Comparison of ENCODE assay signal across 1 cellular context in the genomic region with DNA sequence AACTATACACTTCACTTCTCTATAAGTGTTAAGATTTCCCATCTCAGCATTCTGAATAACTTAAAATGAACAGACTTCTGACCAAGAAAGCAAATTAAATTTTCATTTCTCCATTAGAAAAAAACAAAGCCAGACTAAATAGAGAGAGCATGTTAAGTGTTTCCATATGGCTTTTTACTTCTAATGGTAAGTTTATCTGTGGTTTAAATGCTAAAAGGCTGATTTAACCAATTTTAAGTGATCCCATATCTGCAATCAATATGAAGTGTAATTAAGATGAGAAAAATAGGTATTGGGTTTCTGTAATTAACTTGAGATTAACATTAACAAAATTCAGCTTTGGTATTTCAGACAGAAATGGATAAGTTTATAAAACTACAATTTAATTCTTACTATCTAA.
TF ChIP-seq lines count a peak whose summit lies in the region.

No MANE protein-coding gene starts in this region.

TF ChIP-seq in SK-N-SH treated with all-trans-retinoic acid at 6 μM for 48 hours, 23 proteins besides CTCF, POLR2A, EP300 and RAD21 (continued from another document):
- no peak for TF ChIP-seq ZNF565 (CRISPR knock-in tag; conservative IDR thresholded peaks at IDR 0.05; ENCODE audit: low read depth)
- no peak for TF ChIP-seq PPARA (CRISPR knock-in tag; IDR thresholded peaks at IDR 0.05; ENCODE audit: borderline replicate concordance)
- no peak for TF ChIP-seq BACH2 (CRISPR knock-in tag; IDR thresholded peaks at IDR 0.05; ENCODE audit: borderline replicate concordance)
- peak; percentile 98 for TF ChIP-seq TCF4 (CRISPR knock-in tag; IDR thresholded peaks at IDR 0.05; ENCODE audit: borderline replicate concordance)
- TF ChIP-seq ZNF70 (CRISPR knock-in tag; IDR thresholded peaks at IDR 0.05), result 0 out of 2 replicates have a peak, but pooled peaks have one; percentile 36
- no peak for TF ChIP-seq CSDC2 (CRISPR knock-in tag; IDR thresholded peaks at IDR 0.05)
- 0 out of 2 replicates have a peak, but pooled peaks have one; percentile 57 for TF ChIP-seq SNAI2 (CRISPR knock-in tag; IDR thresholded peaks at IDR 0.05)
- TF ChIP-seq GLIS3 (CRISPR knock-in tag; IDR thresholded peaks at IDR 0.05), result no peak
- TF ChIP-seq, protein P1, sequence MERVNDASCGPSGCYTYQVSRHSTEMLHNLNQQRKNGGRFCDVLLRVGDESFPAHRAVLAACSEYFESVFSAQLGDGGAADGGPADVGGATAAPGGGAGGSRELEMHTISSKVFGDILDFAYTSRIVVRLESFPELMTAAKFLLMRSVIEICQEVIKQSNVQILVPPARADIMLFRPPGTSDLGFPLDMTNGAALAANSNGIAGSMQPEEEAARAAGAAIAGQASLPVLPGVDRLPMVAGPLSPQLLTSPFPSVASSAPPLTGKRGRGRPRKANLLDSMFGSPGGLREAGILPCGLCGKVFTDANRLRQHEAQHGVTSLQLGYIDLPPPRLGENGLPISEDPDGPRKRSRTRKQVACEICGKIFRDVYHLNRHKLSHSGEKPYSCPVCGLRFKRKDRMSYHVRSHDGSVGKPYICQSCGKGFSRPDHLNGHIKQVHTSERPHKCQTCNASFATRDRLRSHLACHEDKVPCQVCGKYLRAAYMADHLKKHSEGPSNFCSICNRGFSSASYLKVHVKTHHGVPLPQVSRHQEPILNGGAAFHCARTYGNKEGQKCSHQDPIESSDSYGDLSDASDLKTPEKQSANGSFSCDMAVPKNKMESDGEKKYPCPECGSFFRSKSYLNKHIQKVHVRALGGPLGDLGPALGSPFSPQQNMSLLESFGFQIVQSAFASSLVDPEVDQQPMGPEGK (CRISPR knock-in tag; IDR thresholded peaks at IDR 0.05; ENCODE audit: borderline replicate concordance), result no peak
- no peak for TF ChIP-seq ZFP3 (CRISPR knock-in tag; IDR thresholded peaks at IDR 0.05)
- TF ChIP-seq ZNF8 (CRISPR knock-in tag; IDR thresholded peaks at IDR 0.05), result peak; percentile 59; the same call in 1 of the 2 replicates
- TF ChIP-seq ISL1 (CRISPR knock-in tag; IDR thresholded peaks at IDR 0.05), result peak; percentile 95
- peak; percentile 22; the same call in 1 of the 2 replicates for TF ChIP-seq ZFP30 (CRISPR knock-in tag; IDR thresholded peaks at IDR 0.05)
- TF ChIP-seq, protein P2, sequence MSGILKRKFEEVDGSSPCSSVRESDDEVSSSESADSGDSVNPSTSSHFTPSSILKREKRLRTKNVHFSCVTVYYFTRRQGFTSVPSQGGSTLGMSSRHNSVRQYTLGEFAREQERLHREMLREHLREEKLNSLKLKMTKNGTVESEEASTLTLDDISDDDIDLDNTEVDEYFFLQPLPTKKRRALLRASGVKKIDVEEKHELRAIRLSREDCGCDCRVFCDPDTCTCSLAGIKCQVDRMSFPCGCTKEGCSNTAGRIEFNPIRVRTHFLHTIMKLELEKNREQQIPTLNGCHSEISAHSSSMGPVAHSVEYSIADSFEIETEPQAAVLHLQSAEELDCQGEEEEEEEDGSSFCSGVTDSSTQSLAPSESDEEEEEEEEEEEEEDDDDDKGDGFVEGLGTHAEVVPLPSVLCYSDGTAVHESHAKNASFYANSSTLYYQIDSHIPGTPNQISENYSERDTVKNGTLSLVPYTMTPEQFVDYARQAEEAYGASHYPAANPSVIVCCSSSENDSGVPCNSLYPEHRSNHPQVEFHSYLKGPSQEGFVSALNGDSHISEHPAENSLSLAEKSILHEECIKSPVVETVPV (CRISPR knock-in tag; IDR thresholded peaks at IDR 0.05), result peak; percentile 87; the same call in 1 of the 2 replicates
- TF ChIP-seq ARNTL (CRISPR knock-in tag; IDR thresholded peaks at IDR 0.05; ENCODE audit: borderline replicate concordance, low read depth), result no peak
- TF ChIP-seq ESRRG (CRISPR knock-in tag; IDR thresholded peaks at IDR 0.05), result no peak; the same call in 1 of the 2 replicates
- no peak for TF ChIP-seq ZC3H10 (CRISPR knock-in tag; IDR thresholded peaks at IDR 0.05)
- TF ChIP-seq TOX (CRISPR knock-in tag; IDR thresholded peaks at IDR 0.05; ENCODE audit: borderline replicate concordance), result no peak
- no peak for TF ChIP-seq OSR1 (CRISPR knock-in tag; IDR thresholded peaks at IDR 0.05)
- TF ChIP-seq, protein P3, sequence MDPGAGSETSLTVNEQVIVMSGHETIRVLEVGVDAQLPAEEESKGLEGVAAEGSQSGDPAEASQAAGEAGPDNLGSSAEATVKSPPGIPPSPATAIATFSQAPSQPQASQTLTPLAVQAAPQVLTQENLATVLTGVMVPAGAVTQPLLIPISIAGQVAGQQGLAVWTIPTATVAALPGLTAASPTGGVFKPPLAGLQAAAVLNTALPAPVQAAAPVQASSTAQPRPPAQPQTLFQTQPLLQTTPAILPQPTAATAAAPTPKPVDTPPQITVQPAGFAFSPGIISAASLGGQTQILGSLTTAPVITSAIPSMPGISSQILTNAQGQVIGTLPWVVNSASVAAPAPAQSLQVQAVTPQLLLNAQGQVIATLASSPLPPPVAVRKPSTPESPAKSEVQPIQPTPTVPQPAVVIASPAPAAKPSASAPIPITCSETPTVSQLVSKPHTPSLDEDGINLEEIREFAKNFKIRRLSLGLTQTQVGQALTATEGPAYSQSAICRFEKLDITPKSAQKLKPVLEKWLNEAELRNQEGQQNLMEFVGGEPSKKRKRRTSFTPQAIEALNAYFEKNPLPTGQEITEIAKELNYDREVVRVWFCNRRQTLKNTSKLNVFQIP (CRISPR knock-in tag; IDR thresholded peaks at IDR 0.05; ENCODE audit: borderline replicate concordance, low read depth), result no peak
- no peak for TF ChIP-seq RARB (CRISPR knock-in tag; IDR thresholded peaks at IDR 0.05)
